27 cellular contexts compared by ENCODE assay signal in genomic region chr1:119147626-119148180, GRCh38. TPM values are rescaled to one million over a fixed set of nuclear protein-coding genes. Genes with fewer than 3 reads are reported as not detected.
DNase-seq lines count a peak whose midpoint lies in the region; ATAC-seq and TF ChIP-seq lines count a peak whose summit lies in the region.
"Had no signal": no experiment of that assay in that cellular context is flagged by ENCODE, and none has a peak within 500 bp of the region (broad histone marks: within the 10 kb centered on the region; RNA-seq: fewer than 3 reads in every experiment).

No MANE protein-coding gene starts in this region.

- H3K27me3 ChIP-seq in HCT116 (ENCODE audit: insufficient read depth, low read length) = no peaks in the 10 kb centered on the region
- no peaks in the 10 kb centered on the region for H3K27me3 ChIP-seq in testis
- H3K27me3 ChIP-seq: BE2C, vagina had no signal

- no peaks in the 10 kb centered on the region for H3K9me2 ChIP-seq in HCT116 (ENCODE audit: insufficient read depth)

- ATAC-seq in HCT116 = no peak
- no peak for ATAC-seq in activated CD8-positive, alpha-beta T cell treated with anti-CD3 and anti-CD28 coated beads, Interleukin-2, amount 10 ng/mL, durations not matched to agents 7 days and 5 days
- ATAC-seq: activated CD8-positive, alpha-beta memory T cell treated with anti-CD3 and anti-CD28 coated beads, Interleukin-2, amount 10 ng/mL, durations not matched to agents 7 days and 5 days; activated T-cell treated with anti-CD3 and anti-CD28 coated beads, Interleukin-2, amount 50 U/mL, for 4 hours; CD8-positive, alpha-beta T cell; esophagus mucosa; GM12878; natural killer cell treated with Interleukin-12 subunit alpha and Interleukin-12 subunit beta and Interleukin-15 and Interleukin-18, amount 100 ng/mL, for 72 hours had no signal

- TF ChIP-seq RAD21 in HCT116 (IDR thresholded peaks at IDR 0.05; ENCODE audit: low read depth) = no peak

- H3K27ac ChIP-seq in HCT116 (ENCODE audit: low read depth, low read length) (no peak overlapping the region), testis (no peak overlapping the region)
- H3K27ac ChIP-seq: thoracic aorta, vagina had no signal

- no peaks in the 10 kb centered on the region for H3K9me3 Mint-ChIP-seq in activated CD8-positive, alpha-beta T cell treated with anti-CD3 and anti-CD28 coated beads, Interleukin-2, amount 10 ng/mL, durations not matched to agents 7 days and 5 days (ENCODE audit: insufficient read depth)
- H3K9me3 Mint-ChIP-seq: activated naive CD8-positive, alpha-beta T cell treated with anti-CD3 and anti-CD28 coated beads, Interleukin-2, amount 10 ng/mL, durations not matched to agents 7 days and 5 days; activated T-cell treated with anti-CD3 and anti-CD28 coated beads, Interleukin-2, amount 50 U/mL, for 4 hours; CD8-positive, alpha-beta T cell; natural killer cell treated with Interleukin-12 subunit alpha and Interleukin-12 subunit beta and Interleukin-15 and Interleukin-18, amount 100 ng/mL, for 72 hours; T-helper 1 cell treated with Interleukin-12 subunit alpha and Interleukin-12 subunit beta and Interleukin-4 antibody, amounts not matched to agents 30 μg/mL and 1 μg/mL, for 36 hours had no signal

- CTCF ChIA-PET in AG04449 (lab: Yijun Ruan, JAX) (no interaction called here), HCT116 (lab: Charles Lee) (no interaction called here)
- CTCF ChIA-PET in activated CD8-positive, alpha-beta T cell treated with anti-CD3 and anti-CD28 coated beads, Interleukin-2, amount 10 ng/mL, durations not matched to agents 7 days and 5 days (lab: Charles Lee) = no interaction called here

- TF ChIP-seq POLR2A in HCT116 (IDR thresholded peaks at IDR 0.05; ENCODE audit: borderline replicate concordance, extremely low read depth, insufficient read depth, insufficient read length) (no peak), testis (IDR thresholded peaks at IDR 0.05) (no peak)

- H3K9me3 ChIP-seq in HCT116 (ENCODE audit: control insufficient read depth in 1 of 2, insufficient read depth in 1 of 2, low read depth in 1 of 2, low read length in 2 of 2) = no peaks in the 10 kb centered on the region
- no peaks in the 10 kb centered on the region for H3K9me3 ChIP-seq in testis
- H3K9me3 ChIP-seq: BE2C, thoracic aorta, vagina had no signal

- BruUV-seq in HCT116 (replicated peaks; lab: Mats Ljungman, UMichigan) = no TSS peak

- H3K79me2 ChIP-seq in HCT116 (ENCODE audit: insufficient read depth, low read length) = no peaks in the 10 kb centered on the region

- no peak overlapping the region for H3K4me3 Mint-ChIP-seq in activated CD8-positive, alpha-beta T cell treated with anti-CD3 and anti-CD28 coated beads, Interleukin-2, amount 10 ng/mL, durations not matched to agents 7 days and 5 days
- H3K4me3 Mint-ChIP-seq: activated CD8-positive, alpha-beta memory T cell treated with anti-CD3 and anti-CD28 coated beads, Interleukin-2, amount 10 ng/mL, durations not matched to agents 7 days and 5 days; activated naive CD8-positive, alpha-beta T cell treated with anti-CD3 and anti-CD28 coated beads, Interleukin-2, amount 10 ng/mL, durations not matched to agents 7 days and 5 days; activated T-cell treated with anti-CD3 and anti-CD28 coated beads, Interleukin-2, amount 50 U/mL, for 4 hours; CD8-positive, alpha-beta T cell; natural killer cell treated with Interleukin-12 subunit alpha and Interleukin-12 subunit beta and Interleukin-15 and Interleukin-18, amount 100 ng/mL, for 72 hours; T-helper 1 cell treated with Interleukin-12 subunit alpha and Interleukin-12 subunit beta and Interleukin-4 antibody, amounts not matched to agents 30 μg/mL and 1 μg/mL, for 36 hours had no signal

- no peak overlapping the region for H3K4me3 ChIP-seq in AG04449 (ENCODE audit: low read depth, low read length)
- H3K4me3 ChIP-seq in HCT116 (replicated peaks in 1 of 2; ENCODE audit: low read depth in 1 of 2, low read length in 2 of 2) = no peak overlapping the region
- no peak overlapping the region for H3K4me3 ChIP-seq in testis
- H3K4me3 ChIP-seq: GM12878, thoracic aorta, vagina had no signal

- RAD21 ChIA-PET in HCT116 (lab: Charles Lee; ENCODE audit: low non-redundant PET in 1 of 2, low total read pairs in 2 of 2, uncharacterized antibody in 2 of 2, unreplicated experiment in 2 of 2) = no interaction called here

- peaks cover 27% of the 10 kb centered on the region for H3K36me3 Mint-ChIP-seq in activated CD8-positive, alpha-beta T cell treated with anti-CD3 and anti-CD28 coated beads, Interleukin-2, amount 10 ng/mL, durations not matched to agents 7 days and 5 days (ENCODE audit: low read depth)

- no peaks in the 10 kb centered on the region for H3K27me3 Mint-ChIP-seq in activated CD8-positive, alpha-beta T cell treated with anti-CD3 and anti-CD28 coated beads, Interleukin-2, amount 10 ng/mL, durations not matched to agents 7 days and 5 days (ENCODE audit: low read depth)
- H3K27me3 Mint-ChIP-seq: activated CD8-positive, alpha-beta memory T cell treated with anti-CD3 and anti-CD28 coated beads, Interleukin-2, amount 10 ng/mL, durations not matched to agents 7 days and 5 days; activated naive CD8-positive, alpha-beta T cell treated with anti-CD3 and anti-CD28 coated beads, Interleukin-2, amount 10 ng/mL, durations not matched to agents 7 days and 5 days; natural killer cell treated with Interleukin-12 subunit alpha and Interleukin-12 subunit beta and Interleukin-15 and Interleukin-18, amount 100 ng/mL, for 72 hours had no signal

- 77 to 85% methylated on average over 4 of the region's 4 CpGs for WGBS in testis, 2 donors

- H3K4me1 ChIP-seq in HCT116 (ENCODE audit: control insufficient read depth in 1 of 2, insufficient read depth in 2 of 2, low read length in 2 of 2) (peaks cover 3 to 11% of the 10 kb centered on the region in 2 experiments; a peak in 2 of 4 replicates), testis (no peaks in the 10 kb centered on the region)
- H3K4me1 ChIP-seq: BE2C had no signal

- peaks cover 13% of the 10 kb centered on the region for H3K4me1 Mint-ChIP-seq in activated CD8-positive, alpha-beta T cell treated with anti-CD3 and anti-CD28 coated beads, Interleukin-2, amount 10 ng/mL, durations not matched to agents 7 days and 5 days (ENCODE audit: low read depth)

- H2AFZ ChIP-seq in HCT116 (ENCODE audit: low read depth, low read length, poor library complexity, severe bottlenecking) = no peak overlapping the region

- H3K36me3 ChIP-seq in HCT116 (ENCODE audit: control insufficient read depth in 1 of 2, insufficient read depth in 2 of 2, low read length in 2 of 2) (no peaks in the 10 kb centered on the region), testis (ENCODE audit: low read depth, missing control alignments) (no peaks in the 10 kb centered on the region)
- H3K36me3 ChIP-seq: BE2C, thoracic aorta, vagina had no signal

- H4K20me1 ChIP-seq in HCT116 (ENCODE audit: insufficient read depth) = no peaks in the 10 kb centered on the region

- POLR2A ChIA-PET in AG04449 (lab: Yijun Ruan, JAX) (no interaction called here), HCT116 (lab: Charles Lee) (no interaction called here)
- POLR2A ChIA-PET in activated CD8-positive, alpha-beta T cell treated with anti-CD3 and anti-CD28 coated beads, Interleukin-2, amount 10 ng/mL, durations not matched to agents 7 days and 5 days (lab: Charles Lee) = no interaction called here

- H3K27ac Mint-ChIP-seq in activated CD8-positive, alpha-beta T cell treated with anti-CD3 and anti-CD28 coated beads, Interleukin-2, amount 10 ng/mL, durations not matched to agents 7 days and 5 days = no peak overlapping the region
- H3K27ac Mint-ChIP-seq: activated CD8-positive, alpha-beta memory T cell treated with anti-CD3 and anti-CD28 coated beads, Interleukin-2, amount 10 ng/mL, durations not matched to agents 7 days and 5 days; activated naive CD8-positive, alpha-beta T cell treated with anti-CD3 and anti-CD28 coated beads, Interleukin-2, amount 10 ng/mL, durations not matched to agents 7 days and 5 days; CD8-positive, alpha-beta T cell; natural killer cell treated with Interleukin-12 subunit alpha and Interleukin-12 subunit beta and Interleukin-15 and Interleukin-18, amount 100 ng/mL, for 72 hours; T-helper 1 cell treated with Interleukin-12 subunit alpha and Interleukin-12 subunit beta and Interleukin-4 antibody, amounts not matched to agents 30 μg/mL and 1 μg/mL, for 36 hours had no signal

- peak; percentile 17 for DNase-seq in AG04449 (ENCODE audit: low read depth, low spot score)
- no peak for DNase-seq in HCT116 (ENCODE audit: low read depth, low spot score)
- peak; percentile 37 for DNase-seq in dedifferentiated amniotic fluid mesenchymal stem cell (ENCODE audit: extremely low spot score)
- peak; percentile 61 for DNase-seq in iris pigment epithelial cell (ENCODE audit: low read depth)
- DNase-seq in SKM-1 (lab: John Stamatoyannopoulos, UW; ENCODE audit: unreplicated experiment) = no peak
- no peak for DNase-seq in activated CD8-positive, alpha-beta T cell treated with anti-CD3 and anti-CD28 coated beads, Interleukin-2, amount 10 ng/mL, durations not matched to agents 7 days and 5 days
- no peak for DNase-seq in testis
- no peak for DNase-seq in DMS79 (lab: John Stamatoyannopoulos, UW)
- DNase-seq: activated CD8-positive, alpha-beta memory T cell treated with anti-CD3 and anti-CD28 coated beads, Interleukin-2, amount 10 ng/mL, durations not matched to agents 7 days and 5 days; activated gamma-delta T cell; activated naive CD8-positive, alpha-beta T cell treated with anti-CD3 and anti-CD28 coated beads, Interleukin-2, amount 10 ng/mL, durations not matched to agents 7 days and 5 days; activated T-cell treated with anti-CD3 and anti-CD28 coated beads, Interleukin-2, amount 50 U/mL, for 4 hours; BE2C; CD8-positive, alpha-beta T cell; central memory CD4-positive, alpha-beta T cell; KBM-7; NCI-H1105; NCI-H187; NCI-H524; small intestine; stimulated activated naive CD4-positive, alpha-beta T cell treated with Interleukin-2 at 50 U/mL for 16 hours had no signal

- peak overlapping the region; percentile 11; the same call in 1 of the 2 replicates for H3K4me2 ChIP-seq in HCT116 (ENCODE audit: low read length)

- intact Hi-C loops in HCT116 (cut with micrococcal nuclease) (no loop called here), testis (cut with DNase I; ENCODE audit: low total_unique reads) (no loop called here)

- no peak overlapping the region for H3K9ac ChIP-seq in HCT116 (ENCODE audit: low read length)

- TF ChIP-seq CTCF in AG04449 (IDR thresholded peaks at IDR 0.05; ENCODE audit: insufficient read depth, low read length, missing control alignments) (no peak), HCT116 (IDR thresholded peaks at IDR 0.05 in 2 of 3, conservative IDR thresholded peaks at IDR 0.05 in 1 of 3; ENCODE audit: borderline replicate concordance in 1 of 3, insufficient read depth in 1 of 3, low read depth in 2 of 3, low read length in 2 of 3) (no peak), testis (IDR thresholded peaks at IDR 0.05) (no peak)

TF ChIP-seq in HCT116, 20 proteins besides CTCF, POLR2A, EP300 and RAD21 (continues in another document):
- TF ChIP-seq JUND (IDR thresholded peaks at IDR 0.05) = no peak
- TF ChIP-seq YY1 (IDR thresholded peaks at IDR 0.05; ENCODE audit: extremely low read depth, insufficient replicate concordance, low read depth, low read length) = no peak

RNA-seq across cellular contexts. Expression of gene WARS2, which starts 7.2 kb away (rescaled TPM):
- 10.5 TPM for total RNA-seq in HCT116 (2021; ENCODE audit: unreplicated experiment)
- 8.4 and 10.1 TPM in 2 replicates for polyA plus RNA-seq in HCT116 (2012)
- total RNA-seq in activated CD8-positive, alpha-beta T cell treated with anti-CD3 and anti-CD28 coated beads, Interleukin-2, amount 10 ng/mL, durations not matched to agents 7 days and 5 days = 10 to 100 TPM; 13.5 to 17.7 TPM
- total RNA-seq in testis = 10 to 100 TPM; 16.8 to 20.2 TPM
- 28.2 TPM for polyA plus RNA-seq in testis (ENCODE audit: insufficient read depth, low read depth, low replicate concordance)

Comparison
In these comparisons a context has a peak if more than half of its experiments do, and no peak if none do; other contexts are left out.
1. DNase-seq: peak in AG04449 (single experiment), dedifferentiated amniotic fluid mesenchymal stem cell (single experiment) and iris pigment epithelial cell (single experiment); none in HCT116 (single experiment), SKM-1 (single experiment), activated CD8-positive, alpha-beta T cell treated with anti-CD3 and anti-CD28 coated beads, Interleukin-2, amount 10 ng/mL, durations not matched to agents 7 days and 5 days (single experiment), testis (single experiment) and DMS79 (single experiment).